Comparison of ENCODE assay signal across 8 cellular contexts in the genomic region with DNA sequence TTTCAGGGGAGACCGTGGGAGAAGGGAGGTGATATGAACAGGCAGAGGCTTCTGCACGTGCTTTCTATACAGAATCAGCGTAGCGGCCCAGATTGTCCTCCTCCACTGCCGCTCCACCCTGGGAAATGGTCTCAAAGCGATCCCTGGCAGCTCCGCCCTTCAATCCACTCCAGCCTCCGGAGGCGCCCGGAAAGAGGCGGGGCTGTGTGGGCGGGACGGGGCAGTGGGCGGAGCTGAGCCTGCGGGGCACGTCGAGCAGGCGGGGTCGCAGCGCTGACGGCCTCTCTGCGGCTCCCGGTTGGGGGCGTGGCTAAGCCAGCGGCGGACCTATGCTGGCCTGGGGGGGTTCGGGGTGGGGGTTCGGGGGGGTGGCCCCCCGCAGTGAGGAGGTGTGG. TPM values are rescaled to one million over a fixed set of nuclear protein-coding genes. Genes with fewer than 3 reads are reported as not detected.
DNase-seq lines count a peak whose midpoint lies in the region; ATAC-seq, FAIRE-seq and TF ChIP-seq lines count a peak whose summit lies in the region.

No MANE protein-coding gene starts in this region.

- H3K36me3 ChIP-seq in astrocyte (ENCODE audit: insufficient read depth, low read length) (no peaks in the 10 kb centered on the region), sigmoid colon (no peaks in the 10 kb centered on the region)

- no peaks in the 10 kb centered on the region for H4K20me1 ChIP-seq in astrocyte (ENCODE audit: insufficient read depth, low read length)

- ATAC-seq in HG02759 (IDR thresholded peaks at IDR 0.05; ENCODE audit: unreplicated experiment): peak; percentile 95

- H3K4me1 ChIP-seq in astrocyte (ENCODE audit: insufficient read depth, low read length) (no peaks in the 10 kb centered on the region), sigmoid colon (peaks cover 0 to 6% (median 3%) of the 10 kb centered on the region in 4 donors)

- H3K27ac Mint-ChIP-seq in astrocyte (ENCODE audit: unreplicated experiment): no peak overlapping the region

- no peaks in the 10 kb centered on the region for H3K36me3 Mint-ChIP-seq in astrocyte (ENCODE audit: low read depth, unreplicated experiment)

- H3K4me3 Mint-ChIP-seq in astrocyte (ENCODE audit: unreplicated experiment): peak overlapping the region; percentile 72

- peak overlapping the region; percentile 26 for H2AFZ ChIP-seq in astrocyte (ENCODE audit: low read depth, low read length)

- TF ChIP-seq CTCF in GM10266 (IDR thresholded peaks at IDR 0.05; ENCODE audit: control insufficient read depth, insufficient read depth, low read depth, missing control alignments): no peak
- no peak for TF ChIP-seq CTCF in astrocyte (IDR thresholded peaks at IDR 0.05; ENCODE audit: insufficient read depth, low read depth, low read length)
- no peak for TF ChIP-seq CTCF in sigmoid colon (IDR thresholded peaks at IDR 0.05)

- H3K27ac ChIP-seq in astrocyte (ENCODE audit: low read depth, low read length) (no peak overlapping the region), sigmoid colon (peak overlapping the region in 3 of 4 donors; percentile 17 to 31 (median 25))

- H3K79me2 ChIP-seq in astrocyte (ENCODE audit: insufficient read depth, low read length): no peaks in the 10 kb centered on the region

- H3K27me3 Mint-ChIP-seq in astrocyte (ENCODE audit: low read depth, unreplicated experiment): peaks cover 3% of the 10 kb centered on the region

- no peak for TF ChIP-seq EP300 in sigmoid colon (IDR thresholded peaks at IDR 0.05)

- H3K27me3 ChIP-seq in astrocyte (ENCODE audit: insufficient read depth, low read length): no peaks in the 10 kb centered on the region
- H3K27me3 ChIP-seq in sigmoid colon: peaks cover 0 to 3% (median 0%) of the 10 kb centered on the region in 3 donors

- no peak for TF ChIP-seq POLR2A in sigmoid colon (IDR thresholded peaks at IDR 0.05)

- H3K9me3 Mint-ChIP-seq in astrocyte (ENCODE audit: unreplicated experiment): no peaks in the 10 kb centered on the region

- no peaks in the 10 kb centered on the region for H3K9me3 ChIP-seq in astrocyte (ENCODE audit: insufficient read depth, low read depth, low read length)
- H3K9me3 ChIP-seq in sigmoid colon: no peaks in the 10 kb centered on the region

- H3K9ac ChIP-seq in astrocyte (ENCODE audit: low read length): no peak overlapping the region

- no peak for FAIRE-seq in astrocyte (lab: Jason Lieb, UNC)

- intact Hi-C loops in sigmoid colon (cut with DNase I): loop anchor here (5.0 kb wide), 2 partner anchors 101 to 319 kb away; partner anchors contain the start of gene INTS6L

- DNase-seq in GM10266 (ENCODE audit: extremely low spot score) (peak; percentile 85), NCI-H1417 (lab: John Stamatoyannopoulos, UW) (peak; percentile 73 to 83 (median 78)), T-helper 22 cell (ENCODE audit: low read depth) (peak; percentile 76), astrocyte (ENCODE audit: low read depth) (peak; percentile 4), hippocampal formation (lab: John Stamatoyannopoulos, UW) (peak; percentile 73 to 89), sigmoid colon (peak; percentile 91), KG1 (lab: John Stamatoyannopoulos, UW) (no peak)

- WGBS in sigmoid colon, 2 donors: 1 to 2% methylated on average over 29 of the region's 29 CpGs

- H3K4me2 ChIP-seq in astrocyte (ENCODE audit: low read length): peak overlapping the region; percentile 74

- peak overlapping the region; percentile 23 for H3K4me3 ChIP-seq in astrocyte (ENCODE audit: insufficient read depth, low read depth, low read length)
- peak overlapping the region; percentile 19 to 60 (median 54) for H3K4me3 ChIP-seq in sigmoid colon

- H3K4me1 Mint-ChIP-seq in astrocyte (ENCODE audit: low read depth, unreplicated experiment): peaks cover 2% of the 10 kb centered on the region

RNA-seq across cellular contexts. Expression of gene SMIM10L2A, which starts 0.2 kb away (rescaled TPM):
- 0.18 and 0.48 TPM in 2 replicates for total RNA-seq in astrocyte
- total RNA-seq in sigmoid colon: 1 to 10 TPM in 3 of 4 donors, under 1 TPM in 1; 0.99 to 1.9 (median 1.1) TPM
- under 1 TPM in 2 of 3 donors, not detected in 1; under 0.01 to 0.47 TPM for polyA plus RNA-seq in sigmoid colon
